ENCODE assay signal across 9 cellular contexts in the genomic region with DNA sequence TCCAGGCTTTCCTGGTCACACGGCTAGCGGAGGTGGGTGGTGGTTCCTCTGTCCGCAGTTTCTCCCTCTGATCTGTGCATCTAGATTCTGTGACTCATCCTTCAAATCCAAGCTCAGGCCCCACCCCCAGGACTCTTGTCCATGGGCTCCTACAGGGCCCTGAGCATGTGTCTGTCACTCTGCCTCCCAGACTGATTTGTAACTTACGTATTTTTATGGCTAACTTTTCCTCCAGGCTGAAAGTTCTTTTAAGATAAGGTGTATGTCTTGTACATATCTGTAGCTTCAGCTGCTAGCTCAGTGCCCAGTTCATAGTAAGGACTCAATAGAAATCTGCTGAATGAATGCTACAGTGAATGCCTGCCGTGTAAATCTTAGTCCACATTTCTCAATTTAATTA. TPM values are rescaled to one million over a fixed set of nuclear protein-coding genes. Genes with fewer than 3 reads are reported as not detected.
A peak's percentile ranks its signal among the peaks of the same experiment; 100 is the strongest.
DNase-seq lines count a peak whose midpoint lies in the region; ATAC-seq and TF ChIP-seq lines count a peak whose summit lies in the region.
"Had no signal": no experiment of that assay in that cellular context is flagged by ENCODE, and none has a peak within 500 bp of the region (broad histone marks: within the 10 kb centered on the region; RNA-seq: fewer than 3 reads in every experiment).

No MANE protein-coding gene starts in this region.

- H2AFZ ChIP-seq in neuronal stem cell (ENCODE audit: low read length): peak overlapping the region; percentile 61

- no peak overlapping the region for H3K23ac ChIP-seq in neuronal stem cell (ENCODE audit: low read depth, low read length, poor library complexity)

- DNase-seq in ELF-1 (ENCODE audit: low read depth, low spot score) (peak; percentile 67), MV-4-11 (lab: John Stamatoyannopoulos, UW) (peak; percentile 49), chondrocyte (ENCODE audit: low spot score) (no peak), neuronal stem cell (ENCODE audit: low spot score) (no peak), SHP77 treated with DMSO at 0.1 percent for 48 hours (lab: John Stamatoyannopoulos, UW) (no peak)
- DNase-seq in effector CD8-positive, alpha-beta T cell (lab: John Stamatoyannopoulos, UW): no peak
- DNase-seq: stimulated activated naive CD4-positive, alpha-beta T cell had no signal

- H4K91ac ChIP-seq in neuronal stem cell (ENCODE audit: low read depth, low read length, poor library complexity): no peak overlapping the region

- peaks cover 26% of the 10 kb centered on the region for H3K4me1 Mint-ChIP-seq in chondrocyte (ENCODE audit: low read depth)

- no peak overlapping the region for H3K9ac ChIP-seq in neuronal stem cell (ENCODE audit: low read depth, low read length, poor library complexity)

- no peak overlapping the region for H2BK12ac ChIP-seq in neuronal stem cell (ENCODE audit: low read length)

- no peak overlapping the region for H3K4me2 ChIP-seq in neuronal stem cell (ENCODE audit: insufficient read depth, low read length, poor library complexity, severe bottlenecking)

- no peaks in the 10 kb centered on the region for H3K9me3 ChIP-seq in neuronal stem cell (replicated peaks in 1 of 2; ENCODE audit: control insufficient read depth in 2 of 2, insufficient read depth in 1 of 2, low read depth in 1 of 2, low read length in 2 of 2)

- no peak overlapping the region for H3K4me3 Mint-ChIP-seq in chondrocyte (ENCODE audit: unreplicated experiment)

- peaks cover 0 to 63% (median under 1%) of the 10 kb centered on the region in 3 experiments for H3K27me3 ChIP-seq in neuronal stem cell (ENCODE audit: control insufficient read depth in 3 of 3, insufficient read depth in 3 of 3, low read depth in 1 of 3, low read length in 3 of 3)

- no peak overlapping the region for H3K4ac ChIP-seq in neuronal stem cell (ENCODE audit: low read length)

- H3K9me3 Mint-ChIP-seq in chondrocyte (ENCODE audit: low read depth): no peaks in the 10 kb centered on the region

- no peak overlapping the region for H4K8ac ChIP-seq in neuronal stem cell (ENCODE audit: low read depth, low read length)

- no peak for TF ChIP-seq CTCF in chondrocyte (IDR thresholded peaks at IDR 0.05)

- no peak overlapping the region for H3K27ac ChIP-seq in neuronal stem cell (replicated peaks; ENCODE audit: low read length)

- ATAC-seq in GM21737 (IDR thresholded peaks at IDR 0.05; ENCODE audit: unreplicated experiment): no peak
- no peak for ATAC-seq in HG02623 (IDR thresholded peaks at IDR 0.05; ENCODE audit: unreplicated experiment)

- H3K27ac Mint-ChIP-seq in chondrocyte (ENCODE audit: unreplicated experiment): peak overlapping the region; percentile 65

- H3K14ac ChIP-seq in neuronal stem cell (ENCODE audit: low read length): no peak overlapping the region

- H3K18ac ChIP-seq in neuronal stem cell (ENCODE audit: low read length): no peak overlapping the region

- no peak overlapping the region for H2BK120ac ChIP-seq in neuronal stem cell (ENCODE audit: low read depth, low read length)

- H3K4me1 ChIP-seq in neuronal stem cell (ENCODE audit: control insufficient read depth in 2 of 2, insufficient read depth in 1 of 2, low read depth in 1 of 2, low read length in 2 of 2): peaks cover 0 to 18% of the 10 kb centered on the region in 2 donors

- H3K36me3 ChIP-seq in neuronal stem cell (replicated peaks in 1 of 2; ENCODE audit: control insufficient read depth in 2 of 2, insufficient read depth in 2 of 2, low read length in 2 of 2): no peaks in the 10 kb centered on the region

- no peaks in the 10 kb centered on the region for H3K79me1 ChIP-seq in neuronal stem cell (ENCODE audit: low read depth, low read length)

- H2AK5ac ChIP-seq in neuronal stem cell (ENCODE audit: low read depth, low read length): no peak overlapping the region

- no peak overlapping the region for H2BK15ac ChIP-seq in neuronal stem cell (ENCODE audit: low read length)

- no CpG with 5 or more reads among the region's 5 CpGs for WGBS in neuronal stem cell (ENCODE audit: extremely low coverage in 2 of 2, insufficient read length in 2 of 2, insufficient replicate concordance in 1 of 2), 2 donors

- peaks cover 2% of the 10 kb centered on the region for H3K27me3 Mint-ChIP-seq in chondrocyte (ENCODE audit: low read depth)

- no peak overlapping the region for H3K4me3 ChIP-seq in neuronal stem cell (ENCODE audit: low read length in 2 of 2)

- no peak overlapping the region for H2BK5ac ChIP-seq in neuronal stem cell (ENCODE audit: low read length)

- H3K36me3 Mint-ChIP-seq in chondrocyte (ENCODE audit: low read depth): no peaks in the 10 kb centered on the region

RNA-seq across cellular contexts. Expression of a gene that starts 8.0 kb away (rescaled TPM):
- total RNA-seq in chondrocyte: 0.39 to 0.70 TPM (median 0.54 TPM) in 3 replicates
- 0.35 TPM for polyA plus RNA-seq in neuronal stem cell (2013, experiment 1 of 2)
- polyA plus RNA-seq in neuronal stem cell (2013, experiment 2 of 2): 0.39 TPM

Comparison
In these comparisons a context has a peak if more than half of its experiments do, and no peak if none do; other contexts are left out.
1. DNase-seq: peak in ELF-1 (single experiment) and MV-4-11 (single experiment); none in chondrocyte (single experiment), neuronal stem cell (single experiment), effector CD8-positive, alpha-beta T cell (single experiment) and SHP77 treated with DMSO at 0.1 percent for 48 hours (single experiment).